In the genomic region with DNA sequence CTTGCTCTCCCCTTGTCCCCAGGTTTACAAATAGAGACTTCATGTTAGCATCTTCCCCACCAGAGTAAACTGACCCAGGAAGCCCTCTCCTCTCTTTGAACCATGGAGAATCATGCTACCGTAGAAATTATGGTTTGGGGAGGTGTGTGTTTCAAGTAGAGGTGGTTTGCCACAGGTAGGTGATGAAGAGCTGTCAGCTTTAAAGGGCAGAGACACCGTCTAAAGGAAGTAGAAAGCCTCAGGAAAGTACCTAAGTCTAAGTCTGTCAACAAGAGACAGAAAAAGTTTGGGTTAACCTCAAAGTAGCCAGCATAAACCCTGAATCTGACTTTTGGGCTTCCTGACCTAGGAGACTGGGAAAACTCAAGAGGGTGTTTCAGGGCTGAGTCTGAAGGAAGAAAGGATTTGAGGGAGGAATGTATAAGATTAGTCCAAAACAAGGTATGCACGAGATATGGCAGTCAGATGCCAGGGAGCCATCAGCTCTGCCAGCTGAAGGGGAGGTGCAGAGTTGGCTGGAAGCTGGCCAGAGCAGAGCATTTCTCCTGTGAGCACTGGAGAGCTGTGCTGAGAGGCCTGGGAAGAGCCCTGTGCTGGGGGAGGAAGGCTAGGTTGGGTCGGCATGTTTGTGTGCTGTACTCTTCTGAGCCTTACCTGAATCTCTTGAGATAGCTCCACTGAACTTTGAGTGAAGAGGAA, we compare ENCODE assay signal across 9 cellular contexts. TPM values are rescaled to one million over a fixed set of nuclear protein-coding genes. Genes with fewer than 3 reads are reported as not detected.
DNase-seq lines count a peak whose midpoint lies in the region; ATAC-seq, FAIRE-seq and TF ChIP-seq lines count a peak whose summit lies in the region.
"Had no signal": no experiment of that assay in that cellular context is flagged by ENCODE, and none has a peak within 500 bp of the region (broad histone marks: within the 10 kb centered on the region; RNA-seq: fewer than 3 reads in every experiment).

No MANE protein-coding gene starts in this region.

- WGBS in suprapubic skin: 24% methylated on average over 4 of the region's 4 CpGs

- ATAC-seq in GM18907 (IDR thresholded peaks at IDR 0.05; ENCODE audit: unreplicated experiment): peak; percentile 30
- no peak for ATAC-seq in GM19351 (IDR thresholded peaks at IDR 0.05; ENCODE audit: unreplicated experiment)

- H3K27me3 ChIP-seq in A673 (replicated peaks; ENCODE audit: insufficient read depth, low read depth, low read length, poor library complexity): no peaks in the 10 kb centered on the region
- H3K27me3 ChIP-seq in suprapubic skin: no peaks in the 10 kb centered on the region

- H3K9me3 ChIP-seq in A673 (ENCODE audit: low read depth, low read length, poor library complexity, severe bottlenecking) (no peaks in the 10 kb centered on the region), kidney (ENCODE audit: control insufficient read depth in 1 of 2, low read length in 2 of 2) (no peaks in the 10 kb centered on the region), suprapubic skin (no peaks in the 10 kb centered on the region)

- no TSS peak for BruUV-seq in A673 (replicated peaks; lab: Mats Ljungman, UMichigan)

- H3K4me1 ChIP-seq in A673 (ENCODE audit: insufficient read depth, low read length, poor library complexity, severe bottlenecking) (peaks cover 41% of the 10 kb centered on the region), kidney (ENCODE audit: control insufficient read depth in 1 of 2, insufficient read depth in 1 of 2, low read depth in 1 of 2, low read length in 2 of 2) (peaks cover 60 to 61% of the 10 kb centered on the region in 2 donors), suprapubic skin (peaks cover 87% of the 10 kb centered on the region)

- DNase-seq in A673 (ENCODE audit: low spot score) (no peak), NCI-H2171 treated with DMSO at 0.1 percent for 48 hours (lab: John Stamatoyannopoulos, UW) (peak; percentile 26), amniotic stem cell (lab: John Stamatoyannopoulos, UW) (peak; percentile 34), kidney (peak; percentile 85), suprapubic skin (ENCODE audit: low spot score in 2 of 2) (peak in 1 of 2 donors; percentile 79), NCI-H82 treated with DMSO at 0.1 percent for 48 hours (lab: John Stamatoyannopoulos, UW; ENCODE audit: unreplicated experiment) (no peak)

- intact Hi-C loops in A673 (cut with micrococcal nuclease; ENCODE audit: unreplicated experiment): loop anchor here (5.0 to 10.0 kb wide), 3 partner anchors 59 to 411 kb away; a partner anchor contains a TSS
- intact Hi-C loops in kidney (cut with DNase I): no loop called here

- no peaks in the 10 kb centered on the region for H3K36me3 ChIP-seq in A673 (ENCODE audit: insufficient read depth, low read length, poor library complexity, severe bottlenecking)
- no peaks in the 10 kb centered on the region for H3K36me3 ChIP-seq in kidney (ENCODE audit: control insufficient read depth in 1 of 2, insufficient read depth in 2 of 2, low read length in 2 of 2)
- H3K36me3 ChIP-seq in suprapubic skin: no peaks in the 10 kb centered on the region

- no peak for TF ChIP-seq EP300 in suprapubic skin (IDR thresholded peaks at IDR 0.05)

- POLR2A ChIA-PET in A673 (lab: Charles Lee; ENCODE audit: low non-redundant PET): interaction anchor here (0.5 to 1.0 kb wide), 2 partner anchors 9 to 309 kb away, joined by 5 to 8 read pairs; no protein-coding TSS in a partner anchor

- no peak for TF ChIP-seq CTCF in A673 (conservative IDR thresholded peaks at IDR 0.05; ENCODE audit: low read depth, low read length)
- TF ChIP-seq CTCF in kidney (IDR thresholded peaks at IDR 0.05; ENCODE audit: borderline replicate concordance, extremely low read depth, insufficient read depth): no peak
- no peak for TF ChIP-seq CTCF in suprapubic skin (IDR thresholded peaks at IDR 0.05)

- FAIRE-seq in kidney (lab: Jason Lieb, UNC): no peak
- FAIRE-seq: colon had no signal

- no peak overlapping the region for H3K4me3 ChIP-seq in A673 (ENCODE audit: low read depth, low read length, poor library complexity, severe bottlenecking)
- H3K4me3 ChIP-seq in kidney (ENCODE audit: low read length in 2 of 2): no peak overlapping the region
- peak overlapping the region; percentile 6 for H3K4me3 ChIP-seq in suprapubic skin

- no peak for TF ChIP-seq POLR2A in suprapubic skin (IDR thresholded peaks at IDR 0.05)

- H3K9ac ChIP-seq in kidney (ENCODE audit: low read length in 2 of 2): peak overlapping the region in 1 of 2 donors; percentile 99

- CTCF ChIA-PET in A673 (lab: Charles Lee): no interaction called here

- peak overlapping the region; percentile 84 for H3K27ac ChIP-seq in A673 (ENCODE audit: low read depth, low read length, poor library complexity, severe bottlenecking)
- peak overlapping the region; percentile 100 for H3K27ac ChIP-seq in kidney (ENCODE audit: low read depth in 2 of 2, low read length in 2 of 2)
- peak overlapping the region; percentile 100 for H3K27ac ChIP-seq in suprapubic skin

RNA-seq across cellular contexts. Expression of a gene that starts 14.3 kb away (rescaled TPM):
- total RNA-seq in A673 (2021) (0.31 TPM in 1 of 2 replicates, not detected in the other), kidney (20.0 TPM), suprapubic skin (10 to 100 TPM in 3 of 4 donors, 1 to 10 TPM in 1; 7.2 to 22.7 (median 18.0) TPM)
- polyA plus RNA-seq in kidney (ENCODE audit: insufficient read depth, low read depth, low replicate concordance): 6.9 TPM

RNA-seq across cellular contexts. Expression of a gene that starts 15.9 kb away (rescaled TPM):
- total RNA-seq in A673 (2021) (123 and 163 TPM in 2 replicates), kidney (253 TPM), suprapubic skin (100 to 1,000 TPM; 211 to 307 (median 270) TPM)
- polyA plus RNA-seq in kidney (ENCODE audit: insufficient read depth, low read depth, low replicate concordance): 79.5 TPM

RNA-seq across cellular contexts. Expression of a gene that starts 47.9 kb away (rescaled TPM):
- 1.6 TPM in 1 of 2 replicates, not detected in the other for total RNA-seq in A673 (2021)
- not detected for total RNA-seq in kidney
- not detected for polyA plus RNA-seq in kidney (ENCODE audit: insufficient read depth, low read depth, low replicate concordance)
- total RNA-seq in suprapubic skin: not detected

RNA-seq across cellular contexts. Expression of a gene that starts 55.6 kb away (rescaled TPM):
- total RNA-seq in A673 (2021) (55.9 and 61.2 TPM in 2 replicates), kidney (9.2 TPM), suprapubic skin (10 to 100 TPM; 20.8 to 60.7 (median 44.1) TPM)
- polyA plus RNA-seq in kidney (ENCODE audit: insufficient read depth, low read depth, low replicate concordance): 36.4 TPM

Comparison
In these comparisons a context has a peak if more than half of its experiments do, and no peak if none do; other contexts are left out.
1. DNase-seq: peak in NCI-H2171 treated with DMSO at 0.1 percent for 48 hours (single experiment), amniotic stem cell (single experiment) and kidney (single experiment); none in A673 (single experiment) and NCI-H82 treated with DMSO at 0.1 percent for 48 hours (single experiment).
2. Peak in every context shown above with its lines, with median percentiles within 50 percentile points of each other: H3K27ac ChIP-seq.